ENCODE assay signal across 10 cellular contexts in the genomic region with DNA sequence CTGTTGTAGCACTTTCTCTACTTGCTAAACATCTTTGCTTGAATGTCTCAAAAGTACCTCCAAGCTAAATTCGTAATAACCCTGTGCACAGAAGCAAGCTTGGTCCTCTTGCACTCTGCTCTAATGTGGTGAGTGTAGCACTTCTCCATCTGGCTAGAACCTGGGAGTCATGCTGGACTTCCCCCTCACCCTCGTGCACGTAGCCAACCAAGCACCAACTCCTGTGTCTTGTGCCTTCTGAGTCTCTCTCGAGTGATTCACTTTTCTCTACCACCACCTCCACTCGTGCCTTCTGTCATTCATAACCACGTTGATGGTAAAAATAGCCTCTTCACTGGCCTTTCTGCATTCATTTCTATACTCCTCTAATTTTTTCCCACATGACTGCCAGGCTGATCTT.
DNase-seq lines count a peak whose midpoint lies in the region; ATAC-seq lines count a peak whose summit lies in the region.
"Had no signal": no experiment of that assay in that cellular context is flagged by ENCODE, and none has a peak within 500 bp of the region (broad histone marks: within the 10 kb centered on the region; RNA-seq: fewer than 3 reads in every experiment).

No MANE protein-coding gene starts in this region.

- intact Hi-C loops in naive thymus-derived CD4-positive, alpha-beta T cell (cut with micrococcal nuclease) = no loop called here
- intact Hi-C loops in activated T-helper 2 cell treated with anti-CD3 and anti-CD28 coated beads, Interferon-gamma antibody, Interleukin-2, Interleukin-4, amounts not matched to agents 10 μg/mL and 5 μg/mL and 100 μg/mL, durations not matched to agents 14 hours and 24 hours and 36 hours (cut with micrococcal nuclease) = no loop called here

- no peak overlapping the region for H3K27ac Mint-ChIP-seq in naive thymus-derived CD4-positive, alpha-beta T cell
- no peak overlapping the region for H3K27ac Mint-ChIP-seq in activated T-helper 2 cell treated with anti-CD3 and anti-CD28 coated beads, Interferon-gamma antibody, Interleukin-2, Interleukin-4, amounts not matched to agents 10 μg/mL and 5 μg/mL and 100 μg/mL, durations not matched to agents 14 hours and 24 hours and 36 hours
- H3K27ac Mint-ChIP-seq: activated B cell treated with CpG ODN at 0.5 μM for 24 hours had no signal

- no peaks in the 10 kb centered on the region for H3K27me3 ChIP-seq in naive thymus-derived CD4-positive, alpha-beta T cell (ENCODE audit: control insufficient read depth in 2 of 2, insufficient read depth in 2 of 2, low read length in 2 of 2)

- CTCF ChIA-PET in naive thymus-derived CD4-positive, alpha-beta T cell (lab: Charles Lee) = no interaction called here

- peaks cover 18 to 29% (median 28%) of the 10 kb centered on the region in 5 donors for H3K27me3 Mint-ChIP-seq in naive thymus-derived CD4-positive, alpha-beta T cell
- H3K27me3 Mint-ChIP-seq in activated T-helper 2 cell treated with anti-CD3 and anti-CD28 coated beads, Interferon-gamma antibody, Interleukin-2, Interleukin-4, amounts not matched to agents 10 μg/mL and 5 μg/mL and 100 μg/mL, durations not matched to agents 14 hours and 24 hours and 36 hours (ENCODE audit: low read depth) = peaks cover 10% of the 10 kb centered on the region

- no peaks in the 10 kb centered on the region for H3K4me1 Mint-ChIP-seq in naive thymus-derived CD4-positive, alpha-beta T cell
- H3K4me1 Mint-ChIP-seq in activated T-helper 2 cell treated with anti-CD3 and anti-CD28 coated beads, Interferon-gamma antibody, Interleukin-2, Interleukin-4, amounts not matched to agents 10 μg/mL and 5 μg/mL and 100 μg/mL, durations not matched to agents 14 hours and 24 hours and 36 hours (ENCODE audit: low read depth) = no peaks in the 10 kb centered on the region
- H3K4me1 Mint-ChIP-seq: activated B cell treated with CpG ODN at 0.5 μM for 24 hours had no signal

- no peaks in the 10 kb centered on the region for H3K36me3 Mint-ChIP-seq in naive thymus-derived CD4-positive, alpha-beta T cell
- no peaks in the 10 kb centered on the region for H3K36me3 Mint-ChIP-seq in activated T-helper 2 cell treated with anti-CD3 and anti-CD28 coated beads, Interferon-gamma antibody, Interleukin-2, Interleukin-4, amounts not matched to agents 10 μg/mL and 5 μg/mL and 100 μg/mL, durations not matched to agents 14 hours and 24 hours and 36 hours (ENCODE audit: low read depth)

- H3K4me3 ChIP-seq in naive thymus-derived CD4-positive, alpha-beta T cell (ENCODE audit: low read length) = no peak overlapping the region

- H3K36me3 ChIP-seq in naive thymus-derived CD4-positive, alpha-beta T cell (ENCODE audit: control insufficient read depth in 2 of 3, insufficient read depth in 3 of 3, low read length in 3 of 3) = no peaks in the 10 kb centered on the region

- ATAC-seq in GM18907 (IDR thresholded peaks at IDR 0.05; ENCODE audit: unreplicated experiment) = peak; percentile 58
- peak; percentile 74 for ATAC-seq in HG02642 (IDR thresholded peaks at IDR 0.05; ENCODE audit: poor library complexity, unreplicated experiment)
- peak; percentile 67 for ATAC-seq in naive thymus-derived CD4-positive, alpha-beta T cell

- peak; percentile 2 for DNase-seq in NOMO-1 treated with dmso at 0.1 percent for 144 hours (lab: John Stamatoyannopoulos, UW; ENCODE audit: unreplicated experiment)
- DNase-seq in naive thymus-derived CD4-positive, alpha-beta T cell = no peak
- no peak for DNase-seq in ACHN
- DNase-seq in activated CD4-positive, alpha-beta T cell treated with anti-CD3 and anti-CD28 coated beads, Interleukin-2, amount 50 U/mL, for 48 hours = no peak
- no peak for DNase-seq in activated T-helper 2 cell treated with anti-CD3 and anti-CD28 coated beads, Interferon-gamma antibody, Interleukin-2, Interleukin-4, amounts not matched to agents 10 μg/mL and 5 μg/mL and 100 μg/mL, durations not matched to agents 14 hours and 24 hours and 36 hours (ENCODE audit: low spot score)
- no peak for DNase-seq in NCI-H146 treated with DMSO at 0.1 percent for 48 hours (lab: John Stamatoyannopoulos, UW; ENCODE audit: unreplicated experiment)
- DNase-seq: activated B cell treated with CpG ODN at 0.5 μM for 24 hours, NCI-H524 treated with DMSO at 0.1 percent for 48 hours had no signal

- H3K9me3 ChIP-seq in naive thymus-derived CD4-positive, alpha-beta T cell (ENCODE audit: control insufficient read depth in 2 of 3, low read length in 3 of 3) = no peaks in the 10 kb centered on the region

- no peaks in the 10 kb centered on the region for H3K9me3 Mint-ChIP-seq in naive thymus-derived CD4-positive, alpha-beta T cell
- no peaks in the 10 kb centered on the region for H3K9me3 Mint-ChIP-seq in activated T-helper 2 cell treated with anti-CD3 and anti-CD28 coated beads, Interferon-gamma antibody, Interleukin-2, Interleukin-4, amounts not matched to agents 10 μg/mL and 5 μg/mL and 100 μg/mL, durations not matched to agents 14 hours and 24 hours and 36 hours
- H3K9me3 Mint-ChIP-seq: activated B cell treated with CpG ODN at 0.5 μM for 24 hours had no signal

- H3K4me1 ChIP-seq in naive thymus-derived CD4-positive, alpha-beta T cell (ENCODE audit: control insufficient read depth in 2 of 2, insufficient read depth in 2 of 2, low read length in 2 of 2) = no peaks in the 10 kb centered on the region

- POLR2A ChIA-PET in naive thymus-derived CD4-positive, alpha-beta T cell (lab: Charles Lee) = no interaction called here

- in situ Hi-C loops in ACHN (cut with HindIII; ENCODE audit: low pct_ligation_motif_present, low pct_unique_long_range_greater_than_20kb, low sequenced_read_pairs) = no loop called here

- no peak overlapping the region for H3K27ac ChIP-seq in naive thymus-derived CD4-positive, alpha-beta T cell (ENCODE audit: low read depth, low read length)

- H3K4me3 Mint-ChIP-seq in naive thymus-derived CD4-positive, alpha-beta T cell = no peak overlapping the region
- H3K4me3 Mint-ChIP-seq in activated T-helper 2 cell treated with anti-CD3 and anti-CD28 coated beads, Interferon-gamma antibody, Interleukin-2, Interleukin-4, amounts not matched to agents 10 μg/mL and 5 μg/mL and 100 μg/mL, durations not matched to agents 14 hours and 24 hours and 36 hours (ENCODE audit: low read depth) = no peak overlapping the region
- H3K4me3 Mint-ChIP-seq: activated B cell treated with CpG ODN at 0.5 μM for 24 hours had no signal
